ENCODE assay signal across 12 cellular contexts in the genomic region with DNA sequence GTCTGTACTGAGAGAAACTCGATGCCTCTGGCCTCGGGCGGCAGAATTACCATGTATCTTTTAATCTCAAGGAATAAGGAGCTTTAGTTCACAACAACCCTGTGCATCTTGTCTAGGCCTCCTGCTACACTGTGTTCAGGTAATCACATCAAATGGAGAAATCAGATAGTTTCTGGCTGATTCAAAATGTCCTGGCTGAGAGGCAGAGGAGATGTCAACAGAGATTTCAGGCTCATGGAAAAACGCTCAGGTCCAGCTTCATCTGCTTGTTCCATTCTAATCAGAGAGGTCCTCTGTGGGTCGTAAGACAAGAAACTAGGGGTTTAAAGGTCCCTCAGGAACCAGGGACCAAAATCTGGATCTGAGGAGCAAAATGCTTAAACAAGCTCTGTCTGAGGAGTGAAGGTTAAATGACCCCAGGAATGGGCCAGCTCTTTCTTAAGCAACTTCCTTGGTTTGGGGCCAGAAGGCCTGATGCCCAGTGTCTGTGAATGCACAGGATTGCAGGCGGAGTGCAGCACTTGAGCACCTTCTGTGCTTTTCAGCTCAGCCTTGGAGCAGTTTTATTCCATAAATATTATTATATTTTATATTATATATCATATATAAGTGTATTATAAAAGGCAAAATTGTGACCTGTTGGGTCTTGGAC.
DNase-seq lines count a peak whose midpoint lies in the region; ATAC-seq, FAIRE-seq and TF ChIP-seq lines count a peak whose summit lies in the region.
"Had no signal": no experiment of that assay in that cellular context is flagged by ENCODE, and none has a peak within 500 bp of the region (broad histone marks: within the 10 kb centered on the region; RNA-seq: fewer than 3 reads in every experiment).

No MANE protein-coding gene starts in this region.

- DNase-seq in ACHN (peak; percentile 51), PC-9 (peak; percentile 47 to 74), fibroblast of pulmonary artery (ENCODE audit: low read depth) (peak; percentile 84), omental fat pad (ENCODE audit: low spot score) (no peak), HTR-8/SVneo (ENCODE audit: insufficient read length, low spot score) (no peak), activated T-cell treated with anti-CD3 and anti-CD28 coated beads for 4 hours (no peak)
- DNase-seq in activated naive CD4-positive, alpha-beta T cell treated with anti-CD3 and anti-CD28 coated beads for 36 hours: no peak
- DNase-seq: GF-D8, H7 had no signal

- H3F3A ChIP-seq in PC-9 (ENCODE audit: insufficient read depth, low read depth): peaks cover 31% of the 10 kb centered on the region

- H3K4me2 ChIP-seq in PC-9: peak overlapping the region; percentile 57

- CTCF ChIA-PET in PC-9 (lab: Charles Lee): interaction anchor here (1.0 to 1.5 kb wide), 2 partner anchors 15 to 31 kb away, joined by 3 read pairs; no protein-coding TSS in a partner anchor
- CTCF ChIA-PET in activated naive CD4-positive, alpha-beta T cell treated with anti-CD3 and anti-CD28 coated beads for 36 hours (lab: Charles Lee): no interaction called here

- H3K4me3 ChIP-seq in PC-9 (no peak overlapping the region), fibroblast of pulmonary artery (replicated peaks; ENCODE audit: low read depth, low read length) (no peak overlapping the region)

- no peaks in the 10 kb centered on the region for H3K9me3 Mint-ChIP-seq in activated naive CD4-positive, alpha-beta T cell treated with anti-CD3 and anti-CD28 coated beads for 36 hours

- TF ChIP-seq CTCF in PC-9 (conservative IDR thresholded peaks at IDR 0.05) (no peak), fibroblast of pulmonary artery (IDR thresholded peaks at IDR 0.05; ENCODE audit: low read length, missing control alignments) (no peak), omental fat pad (IDR thresholded peaks at IDR 0.05) (no peak)

- no peaks in the 10 kb centered on the region for H4K20me1 ChIP-seq in PC-9 (ENCODE audit: insufficient read depth)

- H3K27ac ChIP-seq in PC-9: peak overlapping the region; percentile 46
- H3K27ac ChIP-seq: VCaP had no signal

- in situ Hi-C loops in ACHN (cut with HindIII; ENCODE audit: low pct_ligation_motif_present, low pct_unique_long_range_greater_than_20kb, low sequenced_read_pairs): no loop called here

- ATAC-seq in omental fat pad (ENCODE audit: low FRiP score): peak; percentile 83
- no peak for ATAC-seq in activated CD4-positive, CD25-positive, alpha-beta regulatory T cell treated with anti-CD3 and anti-CD28 coated beads, Interleukin-2, amount 50 U/mL, for 24 hours
- ATAC-seq: activated T-helper 17 cell treated with anti-CD3 and anti-CD28 coated beads, Interleukin-2, amount 50 U/mL, for 72 hours had no signal

- H3K4me1 Mint-ChIP-seq in activated naive CD4-positive, alpha-beta T cell treated with anti-CD3 and anti-CD28 coated beads for 36 hours (ENCODE audit: low read depth): no peaks in the 10 kb centered on the region
- H3K4me1 Mint-ChIP-seq: activated T-helper 17 cell treated with anti-CD3 and anti-CD28 coated beads, Interleukin-2, amount 50 U/mL, for 72 hours had no signal

- intact Hi-C loops in PC-9 (cut with micrococcal nuclease; ENCODE audit: unreplicated experiment): loop anchor here (5.0 kb wide), 2 partner anchors 167 to 277 kb away; no protein-coding TSS in a partner anchor
- intact Hi-C loops in activated naive CD4-positive, alpha-beta T cell treated with anti-CD3 and anti-CD28 coated beads for 36 hours (cut with micrococcal nuclease): no loop called here

- BruUV-seq in PC-9 (replicated peaks; lab: Mats Ljungman, UMichigan): no TSS peak

- H3K27me3 ChIP-seq in PC-9 (ENCODE audit: insufficient read depth, low read depth): no peaks in the 10 kb centered on the region

- H3K4me3 Mint-ChIP-seq in activated naive CD4-positive, alpha-beta T cell treated with anti-CD3 and anti-CD28 coated beads for 36 hours: no peak overlapping the region
- H3K4me3 Mint-ChIP-seq: activated T-helper 17 cell treated with anti-CD3 and anti-CD28 coated beads, Interleukin-2, amount 50 U/mL, for 72 hours had no signal

- H3K4me1 ChIP-seq in PC-9 (replicated peaks; ENCODE audit: insufficient read depth): peaks cover 70% of the 10 kb centered on the region

- H3K36me3 Mint-ChIP-seq in activated naive CD4-positive, alpha-beta T cell treated with anti-CD3 and anti-CD28 coated beads for 36 hours (ENCODE audit: low read depth): no peaks in the 10 kb centered on the region

- no peaks in the 10 kb centered on the region for H3K27me3 Mint-ChIP-seq in activated naive CD4-positive, alpha-beta T cell treated with anti-CD3 and anti-CD28 coated beads for 36 hours (ENCODE audit: low read depth)
- H3K27me3 Mint-ChIP-seq: activated T-helper 17 cell treated with anti-CD3 and anti-CD28 coated beads, Interleukin-2, amount 50 U/mL, for 72 hours had no signal

- no peaks in the 10 kb centered on the region for H3K9me2 ChIP-seq in PC-9 (ENCODE audit: insufficient read depth)

- POLR2A ChIA-PET in PC-9 (lab: Charles Lee; ENCODE audit: unreplicated experiment): interaction anchor here (0.6 kb wide), 1 partner anchor 390 kb away, joined by 4 read pairs; no protein-coding TSS in a partner anchor

- no peak overlapping the region for H3K27ac Mint-ChIP-seq in activated naive CD4-positive, alpha-beta T cell treated with anti-CD3 and anti-CD28 coated beads for 36 hours
- H3K27ac Mint-ChIP-seq: activated T-helper 17 cell treated with anti-CD3 and anti-CD28 coated beads, Interleukin-2, amount 50 U/mL, for 72 hours had no signal

- H3K9me3 ChIP-seq in PC-9 (ENCODE audit: insufficient read depth, low read depth): no peaks in the 10 kb centered on the region

- FAIRE-seq in HTR-8/SVneo (lab: Jason Lieb, UNC): no peak

- H3K79me2 ChIP-seq in PC-9 (ENCODE audit: low read depth): no peaks in the 10 kb centered on the region

- H2AFZ ChIP-seq in PC-9: peak overlapping the region; percentile 46

- H3K36me3 ChIP-seq in PC-9 (ENCODE audit: low read depth): no peaks in the 10 kb centered on the region

Comparison
In these comparisons a context has a peak if more than half of its experiments do, and no peak if none do; other contexts are left out.
1. DNase-seq: peak in ACHN (single experiment), PC-9 (2 of 2) and fibroblast of pulmonary artery (single experiment); none in omental fat pad (single experiment), activated naive CD4-positive, alpha-beta T cell treated with anti-CD3 and anti-CD28 coated beads for 36 hours (single experiment), HTR-8/SVneo (single experiment) and activated T-cell treated with anti-CD3 and anti-CD28 coated beads for 4 hours (single experiment).